11 cellular contexts compared by ENCODE assay signal in the genomic region with DNA sequence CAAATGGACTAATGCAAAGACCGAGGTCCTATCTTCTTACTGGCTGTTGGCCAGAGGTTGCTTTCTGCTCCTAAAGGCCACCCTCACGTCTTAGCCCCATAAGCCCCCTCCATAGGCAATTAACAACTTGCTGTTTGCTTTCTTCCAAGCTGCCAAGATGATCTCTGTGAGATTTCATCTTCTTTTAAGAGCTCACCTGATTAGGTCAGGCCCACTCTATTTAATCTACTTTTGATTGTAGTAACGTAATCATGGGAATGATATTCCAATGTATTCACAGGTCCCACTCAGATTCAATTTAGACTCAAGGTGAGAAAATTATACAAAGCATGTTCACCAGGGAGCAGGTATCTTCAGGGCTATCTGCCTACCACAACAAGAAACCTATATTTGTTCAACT.
"Had no signal": no experiment of that assay in that cellular context is flagged by ENCODE, and none has a peak within 500 bp of the region (broad histone marks: within the 10 kb centered on the region; RNA-seq: fewer than 3 reads in every experiment).

No MANE protein-coding gene starts in this region.

- H3K9ac ChIP-seq: GM23248 had no signal

- H3K36me3 ChIP-seq: HAP-1 had no signal

- H2AFZ ChIP-seq: GM23248, GM23338 had no signal

- ATAC-seq: GM23338, HCT116 had no signal

- H3K9me3 ChIP-seq: HAP-1 had no signal

- H3K4me2 ChIP-seq: GM23338 had no signal

- H3K27ac ChIP-seq: GM23248 had no signal

- FAIRE-seq: H1, H54 had no signal

- H3K4me3 ChIP-seq: GM23248, GM23338, HAP-1 had no signal

- DNase-seq: GM23248, GOT3, H7, H9, HCEC 1CT, HFFc6 had no signal

- H3K4me1 ChIP-seq: HAP-1 had no signal
